8 cellular contexts compared by ENCODE assay signal in the genomic region with DNA sequence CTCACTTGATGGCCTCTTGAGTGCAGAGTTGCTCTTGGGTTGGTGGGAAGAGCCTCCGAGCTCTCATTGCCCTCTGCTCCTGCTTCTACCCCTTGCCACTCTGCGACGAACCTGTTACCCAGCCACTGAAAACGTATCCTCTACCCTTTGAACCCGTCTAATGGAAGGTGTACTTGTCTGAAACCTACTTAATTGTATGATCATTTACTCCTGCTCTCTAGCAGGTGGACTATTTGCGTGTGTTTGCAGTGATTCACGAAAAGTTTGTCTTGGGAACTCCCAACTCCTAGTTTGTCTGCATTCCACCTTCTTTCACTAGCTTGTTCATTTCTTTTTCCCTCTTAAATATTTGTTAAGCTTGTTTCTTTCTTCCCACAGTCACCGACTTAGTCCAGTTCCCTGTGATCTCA. TPM values are rescaled to one million over a fixed set of nuclear protein-coding genes. Genes with fewer than 3 reads are reported as not detected.
DNase-seq lines count a peak whose midpoint lies in the region; ATAC-seq and TF ChIP-seq lines count a peak whose summit lies in the region.

No MANE protein-coding gene starts in this region.

- TF ChIP-seq CTCF in Calu3 (IDR thresholded peaks at IDR 0.05; ENCODE audit: unreplicated experiment) (no peak), fibroblast of pulmonary artery (IDR thresholded peaks at IDR 0.05; ENCODE audit: low read length, missing control alignments) (no peak), parathyroid adenoma (IDR thresholded peaks at IDR 0.05) (no peak)

- H3K4me1 ChIP-seq in HAP-1 (peaks cover 11% of the 10 kb centered on the region), parathyroid adenoma (no peaks in the 10 kb centered on the region)

- H2AFZ ChIP-seq in parathyroid adenoma = peak overlapping the region; percentile 94

- no peaks in the 10 kb centered on the region for H3K9me3 Mint-ChIP-seq in Calu3 (ENCODE audit: low read depth, unreplicated experiment)

- H3K9me3 ChIP-seq in HAP-1 = no peaks in the 10 kb centered on the region
- H3K9me3 ChIP-seq in parathyroid adenoma (ENCODE audit: control insufficient read depth, low read length) = no peaks in the 10 kb centered on the region

- BruUV-seq in Calu3 (replicated peaks; lab: Mats Ljungman, UMichigan) = no TSS peak

- H3K4me2 ChIP-seq in parathyroid adenoma (ENCODE audit: low read length) = peak overlapping the region; percentile 94

- H3K4me1 Mint-ChIP-seq in Calu3 (ENCODE audit: low read depth, unreplicated experiment) = peaks cover 8% of the 10 kb centered on the region

- H3K27me3 ChIP-seq in HAP-1 (ENCODE audit: low read depth) = no peaks in the 10 kb centered on the region
- H3K27me3 ChIP-seq in parathyroid adenoma (ENCODE audit: control insufficient read depth, insufficient read depth, low read length) = no peaks in the 10 kb centered on the region

- peak overlapping the region; percentile 40 for H3K4me3 ChIP-seq in HAP-1
- H3K4me3 ChIP-seq in fibroblast of pulmonary artery (replicated peaks; ENCODE audit: low read depth, low read length) = peak overlapping the region; percentile 84
- peak overlapping the region; percentile 68 for H3K4me3 ChIP-seq in parathyroid adenoma (ENCODE audit: low read depth, low read length)

- peak overlapping the region; percentile 24 for H3K27ac Mint-ChIP-seq in Calu3 (ENCODE audit: unreplicated experiment)

- CTCF ChIA-PET in Calu3 (lab: Charles Lee) = no interaction called here

- in situ Hi-C loops in HAP-1 (cut with MboI; ENCODE audit: low sequenced_read_pairs) = no loop called here

- no peaks in the 10 kb centered on the region for H3K36me3 ChIP-seq in HAP-1 (replicated peaks)
- no peaks in the 10 kb centered on the region for H3K36me3 ChIP-seq in parathyroid adenoma (ENCODE audit: control insufficient read depth, insufficient read depth, low read length)

- peak overlapping the region; percentile 37 for H3K9ac ChIP-seq in parathyroid adenoma

- peak overlapping the region; percentile 92 for H3K4me3 Mint-ChIP-seq in Calu3 (ENCODE audit: low read depth, unreplicated experiment)

- no peak for DNase-seq in Calu3
- DNase-seq in HAP-1 (ENCODE audit: low spot score in 2 of 2) = no peak
- no peak for DNase-seq in fibroblast of pulmonary artery (ENCODE audit: low read depth)
- DNase-seq in HUDEP-2 (lab: John Stamatoyannopoulos, UW; ENCODE audit: unreplicated experiment in 76 of 76) = no peak
- no peak for DNase-seq in dedifferentiated amniotic fluid mesenchymal stem cell (ENCODE audit: extremely low spot score)
- DNase-seq in globus pallidus (ENCODE audit: low spot score) = no peak

- intact Hi-C loops in Calu3 (cut with micrococcal nuclease; ENCODE audit: unreplicated experiment) = loop anchor here (5.0 kb wide), 1 partner anchor 56 kb away; no protein-coding TSS in a partner anchor

- peaks cover 16% of the 10 kb centered on the region for H3K36me3 Mint-ChIP-seq in Calu3 (ENCODE audit: insufficient read depth, unreplicated experiment)

- peak overlapping the region; percentile 77 for H3K27ac ChIP-seq in parathyroid adenoma

- H3K27me3 Mint-ChIP-seq in Calu3 (ENCODE audit: unreplicated experiment) = no peaks in the 10 kb centered on the region

- ATAC-seq in SK-N-SH treated with all-trans-retinoic acid at 6 μM for 48 hours = peak; percentile 20

- H3K79me2 ChIP-seq in parathyroid adenoma = peaks cover under 1% of the 10 kb centered on the region

TF ChIP-seq in SK-N-SH treated with all-trans-retinoic acid at 6 μM for 48 hours, 23 proteins besides CTCF, POLR2A, EP300 and RAD21:
- TF ChIP-seq ZC3H10 (CRISPR knock-in tag; IDR thresholded peaks at IDR 0.05) = no peak
- no peak for TF ChIP-seq TOX (CRISPR knock-in tag; IDR thresholded peaks at IDR 0.05; ENCODE audit: borderline replicate concordance)
- TF ChIP-seq, protein P1, sequence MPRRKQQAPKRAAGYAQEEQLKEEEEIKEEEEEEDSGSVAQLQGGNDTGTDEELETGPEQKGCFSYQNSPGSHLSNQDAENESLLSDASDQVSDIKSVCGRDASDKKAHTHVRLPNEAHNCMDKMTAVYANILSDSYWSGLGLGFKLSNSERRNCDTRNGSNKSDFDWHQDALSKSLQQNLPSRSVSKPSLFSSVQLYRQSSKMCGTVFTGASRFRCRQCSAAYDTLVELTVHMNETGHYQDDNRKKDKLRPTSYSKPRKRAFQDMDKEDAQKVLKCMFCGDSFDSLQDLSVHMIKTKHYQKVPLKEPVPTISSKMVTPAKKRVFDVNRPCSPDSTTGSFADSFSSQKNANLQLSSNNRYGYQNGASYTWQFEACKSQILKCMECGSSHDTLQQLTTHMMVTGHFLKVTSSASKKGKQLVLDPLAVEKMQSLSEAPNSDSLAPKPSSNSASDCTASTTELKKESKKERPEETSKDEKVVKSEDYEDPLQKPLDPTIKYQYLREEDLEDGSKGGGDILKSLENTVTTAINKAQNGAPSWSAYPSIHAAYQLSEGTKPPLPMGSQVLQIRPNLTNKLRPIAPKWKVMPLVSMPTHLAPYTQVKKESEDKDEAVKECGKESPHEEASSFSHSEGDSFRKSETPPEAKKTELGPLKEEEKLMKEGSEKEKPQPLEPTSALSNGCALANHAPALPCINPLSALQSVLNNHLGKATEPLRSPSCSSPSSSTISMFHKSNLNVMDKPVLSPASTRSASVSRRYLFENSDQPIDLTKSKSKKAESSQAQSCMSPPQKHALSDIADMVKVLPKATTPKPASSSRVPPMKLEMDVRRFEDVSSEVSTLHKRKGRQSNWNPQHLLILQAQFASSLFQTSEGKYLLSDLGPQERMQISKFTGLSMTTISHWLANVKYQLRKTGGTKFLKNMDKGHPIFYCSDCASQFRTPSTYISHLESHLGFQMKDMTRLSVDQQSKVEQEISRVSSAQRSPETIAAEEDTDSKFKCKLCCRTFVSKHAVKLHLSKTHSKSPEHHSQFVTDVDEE (CRISPR knock-in tag; IDR thresholded peaks at IDR 0.05) = no peak
- TF ChIP-seq, protein P2, sequence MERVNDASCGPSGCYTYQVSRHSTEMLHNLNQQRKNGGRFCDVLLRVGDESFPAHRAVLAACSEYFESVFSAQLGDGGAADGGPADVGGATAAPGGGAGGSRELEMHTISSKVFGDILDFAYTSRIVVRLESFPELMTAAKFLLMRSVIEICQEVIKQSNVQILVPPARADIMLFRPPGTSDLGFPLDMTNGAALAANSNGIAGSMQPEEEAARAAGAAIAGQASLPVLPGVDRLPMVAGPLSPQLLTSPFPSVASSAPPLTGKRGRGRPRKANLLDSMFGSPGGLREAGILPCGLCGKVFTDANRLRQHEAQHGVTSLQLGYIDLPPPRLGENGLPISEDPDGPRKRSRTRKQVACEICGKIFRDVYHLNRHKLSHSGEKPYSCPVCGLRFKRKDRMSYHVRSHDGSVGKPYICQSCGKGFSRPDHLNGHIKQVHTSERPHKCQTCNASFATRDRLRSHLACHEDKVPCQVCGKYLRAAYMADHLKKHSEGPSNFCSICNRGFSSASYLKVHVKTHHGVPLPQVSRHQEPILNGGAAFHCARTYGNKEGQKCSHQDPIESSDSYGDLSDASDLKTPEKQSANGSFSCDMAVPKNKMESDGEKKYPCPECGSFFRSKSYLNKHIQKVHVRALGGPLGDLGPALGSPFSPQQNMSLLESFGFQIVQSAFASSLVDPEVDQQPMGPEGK (CRISPR knock-in tag; IDR thresholded peaks at IDR 0.05; ENCODE audit: borderline replicate concordance) = no peak
- no peak for TF ChIP-seq ZFP3 (CRISPR knock-in tag; IDR thresholded peaks at IDR 0.05)
- no peak for TF ChIP-seq OSR1 (CRISPR knock-in tag; IDR thresholded peaks at IDR 0.05)
- no peak for TF ChIP-seq ZNF8 (CRISPR knock-in tag; IDR thresholded peaks at IDR 0.05)
- TF ChIP-seq BACH2 (CRISPR knock-in tag; IDR thresholded peaks at IDR 0.05; ENCODE audit: borderline replicate concordance) = no peak
- TF ChIP-seq GLIS3 (CRISPR knock-in tag; IDR thresholded peaks at IDR 0.05) = no peak
- TF ChIP-seq TCF4 (CRISPR knock-in tag; IDR thresholded peaks at IDR 0.05; ENCODE audit: borderline replicate concordance) = no peak
- TF ChIP-seq, protein P3, sequence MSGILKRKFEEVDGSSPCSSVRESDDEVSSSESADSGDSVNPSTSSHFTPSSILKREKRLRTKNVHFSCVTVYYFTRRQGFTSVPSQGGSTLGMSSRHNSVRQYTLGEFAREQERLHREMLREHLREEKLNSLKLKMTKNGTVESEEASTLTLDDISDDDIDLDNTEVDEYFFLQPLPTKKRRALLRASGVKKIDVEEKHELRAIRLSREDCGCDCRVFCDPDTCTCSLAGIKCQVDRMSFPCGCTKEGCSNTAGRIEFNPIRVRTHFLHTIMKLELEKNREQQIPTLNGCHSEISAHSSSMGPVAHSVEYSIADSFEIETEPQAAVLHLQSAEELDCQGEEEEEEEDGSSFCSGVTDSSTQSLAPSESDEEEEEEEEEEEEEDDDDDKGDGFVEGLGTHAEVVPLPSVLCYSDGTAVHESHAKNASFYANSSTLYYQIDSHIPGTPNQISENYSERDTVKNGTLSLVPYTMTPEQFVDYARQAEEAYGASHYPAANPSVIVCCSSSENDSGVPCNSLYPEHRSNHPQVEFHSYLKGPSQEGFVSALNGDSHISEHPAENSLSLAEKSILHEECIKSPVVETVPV (CRISPR knock-in tag; IDR thresholded peaks at IDR 0.05) = no peak
- no peak for TF ChIP-seq ZNF565 (CRISPR knock-in tag; conservative IDR thresholded peaks at IDR 0.05; ENCODE audit: low read depth)
- TF ChIP-seq, protein P4, sequence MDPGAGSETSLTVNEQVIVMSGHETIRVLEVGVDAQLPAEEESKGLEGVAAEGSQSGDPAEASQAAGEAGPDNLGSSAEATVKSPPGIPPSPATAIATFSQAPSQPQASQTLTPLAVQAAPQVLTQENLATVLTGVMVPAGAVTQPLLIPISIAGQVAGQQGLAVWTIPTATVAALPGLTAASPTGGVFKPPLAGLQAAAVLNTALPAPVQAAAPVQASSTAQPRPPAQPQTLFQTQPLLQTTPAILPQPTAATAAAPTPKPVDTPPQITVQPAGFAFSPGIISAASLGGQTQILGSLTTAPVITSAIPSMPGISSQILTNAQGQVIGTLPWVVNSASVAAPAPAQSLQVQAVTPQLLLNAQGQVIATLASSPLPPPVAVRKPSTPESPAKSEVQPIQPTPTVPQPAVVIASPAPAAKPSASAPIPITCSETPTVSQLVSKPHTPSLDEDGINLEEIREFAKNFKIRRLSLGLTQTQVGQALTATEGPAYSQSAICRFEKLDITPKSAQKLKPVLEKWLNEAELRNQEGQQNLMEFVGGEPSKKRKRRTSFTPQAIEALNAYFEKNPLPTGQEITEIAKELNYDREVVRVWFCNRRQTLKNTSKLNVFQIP (CRISPR knock-in tag; IDR thresholded peaks at IDR 0.05; ENCODE audit: borderline replicate concordance, low read depth) = no peak
TF ChIP-seq in SK-N-SH treated with all-trans-retinoic acid at 6 μM for 48 hours: peak in this region for 0.

RNA-seq across cellular contexts. Expression of a gene that starts 0.5 kb away (rescaled TPM):
- 7.3 and 9.1 TPM in 2 replicates for total RNA-seq in Calu3 (2022)
